Comparison of ENCODE assay signal across 7 cellular contexts in the genomic region with DNA sequence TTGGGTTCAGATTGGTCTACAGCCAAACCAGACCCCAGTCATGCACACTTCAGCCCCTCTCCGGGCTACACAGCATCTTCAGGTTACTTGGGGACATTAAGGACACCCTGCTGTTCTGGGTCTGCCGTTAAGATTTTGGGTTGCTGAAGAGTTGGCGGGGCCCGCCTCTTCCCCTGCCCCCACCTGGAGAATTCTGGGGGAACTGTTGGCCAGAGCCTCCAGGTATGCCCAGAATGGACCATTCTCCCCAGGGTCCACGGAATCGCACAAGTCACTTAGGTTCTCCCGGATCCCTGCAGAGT. TPM values are rescaled to one million over a fixed set of nuclear protein-coding genes. Genes with fewer than 3 reads are reported as not detected.
DNase-seq lines count a peak whose midpoint lies in the region; ATAC-seq and TF ChIP-seq lines count a peak whose summit lies in the region.
"Had no signal": no experiment of that assay in that cellular context is flagged by ENCODE, and none has a peak within 500 bp of the region (broad histone marks: within the 10 kb centered on the region; RNA-seq: fewer than 3 reads in every experiment).

No MANE protein-coding gene starts in this region.

- no peak overlapping the region for H2AFZ ChIP-seq in HCT116 (ENCODE audit: low read depth, low read length, poor library complexity, severe bottlenecking)

- H3K9me3 ChIP-seq in HCT116 (ENCODE audit: control insufficient read depth in 1 of 2, insufficient read depth in 1 of 2, low read depth in 1 of 2, low read length in 2 of 2): no peaks in the 10 kb centered on the region
- no peaks in the 10 kb centered on the region for H3K9me3 ChIP-seq in ascending aorta

- no peaks in the 10 kb centered on the region for H3K9me2 ChIP-seq in HCT116 (ENCODE audit: insufficient read depth)

- peak overlapping the region; percentile 35 for H3K9ac ChIP-seq in HCT116 (ENCODE audit: low read length)

- peak overlapping the region; percentile 45; the same call in 1 of the 2 replicates for H3K27ac ChIP-seq in HCT116 (ENCODE audit: low read depth, low read length)
- no peak overlapping the region for H3K27ac ChIP-seq in ascending aorta

- intact Hi-C loops in HCT116 (cut with micrococcal nuclease): loop anchor here (5.0 kb wide), 1 partner anchor 47 kb away; no protein-coding TSS in a partner anchor
- intact Hi-C loops in ascending aorta (cut with DNase I): no loop called here

- CTCF ChIA-PET in HCT116 (lab: Charles Lee): interaction anchor here (1.6 to 3.0 kb wide), 2 partner anchors 16 to 68 kb away, joined by 5 to 10 read pairs; partner anchors contain the start of genes KLC4 and MRPL2

- H3K36me3 ChIP-seq in HCT116 (ENCODE audit: control insufficient read depth in 1 of 2, insufficient read depth in 2 of 2, low read length in 2 of 2): no peaks in the 10 kb centered on the region
- peaks cover 16 to 36% of the 10 kb centered on the region in 2 donors for H3K36me3 ChIP-seq in ascending aorta

- no TSS peak for BruUV-seq in HCT116 (replicated peaks; lab: Mats Ljungman, UMichigan)

- H3K79me2 ChIP-seq in HCT116 (ENCODE audit: insufficient read depth, low read length): peaks cover 41% of the 10 kb centered on the region

- H3K4me2 ChIP-seq in HCT116 (ENCODE audit: low read length): peak overlapping the region; percentile 82

- no peaks in the 10 kb centered on the region for H4K20me1 ChIP-seq in HCT116 (ENCODE audit: insufficient read depth)

- no peak for TF ChIP-seq POLR2A in HCT116 (IDR thresholded peaks at IDR 0.05; ENCODE audit: borderline replicate concordance, extremely low read depth, insufficient read depth, insufficient read length)

- H3K27me3 ChIP-seq in HCT116 (ENCODE audit: insufficient read depth, low read length) (no peaks in the 10 kb centered on the region), ascending aorta (peaks cover 4% of the 10 kb centered on the region)

- TF ChIP-seq CTCF in HCT116 (IDR thresholded peaks at IDR 0.05 in 2 of 3, conservative IDR thresholded peaks at IDR 0.05 in 1 of 3; ENCODE audit: borderline replicate concordance in 1 of 3, insufficient read depth in 1 of 3, low read depth in 2 of 3, low read length in 2 of 3) (no peak), ascending aorta (IDR thresholded peaks at IDR 0.05) (no peak), omental fat pad (IDR thresholded peaks at IDR 0.05) (no peak)

- no peak for ATAC-seq in HCT116
- ATAC-seq in omental fat pad (ENCODE audit: low FRiP score): peak; percentile 12
- ATAC-seq in HG02973 (IDR thresholded peaks at IDR 0.05; ENCODE audit: unreplicated experiment): no peak

- POLR2A ChIA-PET in HCT116 (lab: Charles Lee): interaction anchor here (1.8 to 2.0 kb wide), 2 partner anchors 14 to 22 kb away, joined by 5 to 8 read pairs; partner anchors contain the start of gene CUL7

- DNase-seq in HCT116 (ENCODE audit: low read depth, low spot score) (no peak), ascending aorta (ENCODE audit: low spot score in 2 of 2) (no peak), omental fat pad (ENCODE audit: low spot score) (no peak), NCI-H1417 treated with DMSO at 0.1 percent for 48 hours (lab: John Stamatoyannopoulos, UW) (no peak)
- no peak for DNase-seq in stimulated activated CD4-positive, alpha-beta T cell treated with anti-CD3 and anti-CD28 coated beads, Interleukin-4, amount 100 ng/mL, for 1 hour
- DNase-seq: NCI-H2081 treated with DMSO at 0.1 percent for 48 hours had no signal

- RAD21 ChIA-PET in HCT116 (lab: Charles Lee; ENCODE audit: low non-redundant PET in 1 of 2, low total read pairs in 2 of 2, uncharacterized antibody in 2 of 2, unreplicated experiment in 2 of 2): interaction anchor here in 1 of 2 experiments (0.7 kb wide), 1 partner anchor 50 kb away, joined by 3 read pairs; no protein-coding TSS in a partner anchor

- peak overlapping the region; percentile 89 to 98 for H3K4me3 ChIP-seq in HCT116 (replicated peaks in 1 of 2; ENCODE audit: low read depth in 1 of 2, low read length in 2 of 2)
- H3K4me3 ChIP-seq in ascending aorta: peak overlapping the region; percentile 55 to 59

- H3K4me1 ChIP-seq in HCT116 (ENCODE audit: control insufficient read depth in 1 of 2, insufficient read depth in 2 of 2, low read length in 2 of 2) (peaks cover 17 to 27% of the 10 kb centered on the region in 2 experiments), ascending aorta (peaks cover 0 to 5% of the 10 kb centered on the region in 2 donors)

- no peak for TF ChIP-seq RAD21 in HCT116 (IDR thresholded peaks at IDR 0.05; ENCODE audit: low read depth)

TF ChIP-seq in HCT116, 20 proteins besides CTCF, POLR2A, EP300 and RAD21:
- TF ChIP-seq ZFX (IDR thresholded peaks at IDR 0.05) (no peak), CEBPB (IDR thresholded peaks at IDR 0.05; ENCODE audit: low read depth) (no peak), YY1 (IDR thresholded peaks at IDR 0.05; ENCODE audit: extremely low read depth, insufficient replicate concordance, low read depth, low read length) (no peak), JUND (IDR thresholded peaks at IDR 0.05) (no peak), SIN3A (IDR thresholded peaks at IDR 0.05; ENCODE audit: low read depth) (no peak)
- TF ChIP-seq, protein P1, sequence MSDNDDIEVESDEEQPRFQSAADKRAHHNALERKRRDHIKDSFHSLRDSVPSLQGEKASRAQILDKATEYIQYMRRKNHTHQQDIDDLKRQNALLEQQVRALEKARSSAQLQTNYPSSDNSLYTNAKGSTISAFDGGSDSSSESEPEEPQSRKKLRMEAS (IDR thresholded peaks at IDR 0.05): no peak

RNA-seq across cellular contexts. Expression of gene PTK7, which starts 0.4 kb away (rescaled TPM):
- 105 TPM for total RNA-seq in HCT116 (2021; ENCODE audit: unreplicated experiment)
- polyA plus RNA-seq in HCT116 (2012): 101 and 106 TPM in 2 replicates
- total RNA-seq in ascending aorta: 34.9 TPM
- 10 to 100 TPM; 11.5 to 38.9 (median 13.8) TPM for total RNA-seq in omental fat pad

RNA-seq across cellular contexts. Expression of gene KLC4, which starts 16.3 kb away (rescaled TPM):
- total RNA-seq in HCT116 (2021; ENCODE audit: unreplicated experiment) (16.2 TPM), ascending aorta (17.8 TPM), omental fat pad (10 to 100 TPM; 15.2 to 21.1 (median 16.5) TPM)
- 14.5 and 17.7 TPM in 2 replicates for polyA plus RNA-seq in HCT116 (2012)

RNA-seq across cellular contexts. Expression of gene MRPL2, which starts 16.5 kb away (rescaled TPM):
- total RNA-seq in HCT116 (2021; ENCODE audit: unreplicated experiment): 123 TPM
- polyA plus RNA-seq in HCT116 (2012): 119 and 136 TPM in 2 replicates
- 42.3 TPM for total RNA-seq in ascending aorta
- 10 to 100 TPM; 10.7 to 32.2 (median 19.3) TPM for total RNA-seq in omental fat pad

RNA-seq across cellular contexts. Expression of gene CUL7, which starts 22.1 kb away (rescaled TPM):
- 34.1 TPM for total RNA-seq in HCT116 (2021; ENCODE audit: unreplicated experiment)
- polyA plus RNA-seq in HCT116 (2012): 26.9 and 33.6 TPM in 2 replicates
- 26.7 TPM for total RNA-seq in ascending aorta
- total RNA-seq in omental fat pad: 10 to 100 TPM; 10.1 to 17.3 (median 14.3) TPM

RNA-seq across cellular contexts. Expression of gene RRP36, which starts 54.3 kb away (rescaled TPM):
- 63.4 TPM for total RNA-seq in HCT116 (2021; ENCODE audit: unreplicated experiment)
- 34.9 and 47.0 TPM in 2 replicates for polyA plus RNA-seq in HCT116 (2012)
- total RNA-seq in ascending aorta: 20.6 TPM
- 10 to 100 TPM; 44.1 to 54.2 (median 48.7) TPM for total RNA-seq in omental fat pad
